ENCODE assay signal across 8 cellular contexts in the genomic region with DNA sequence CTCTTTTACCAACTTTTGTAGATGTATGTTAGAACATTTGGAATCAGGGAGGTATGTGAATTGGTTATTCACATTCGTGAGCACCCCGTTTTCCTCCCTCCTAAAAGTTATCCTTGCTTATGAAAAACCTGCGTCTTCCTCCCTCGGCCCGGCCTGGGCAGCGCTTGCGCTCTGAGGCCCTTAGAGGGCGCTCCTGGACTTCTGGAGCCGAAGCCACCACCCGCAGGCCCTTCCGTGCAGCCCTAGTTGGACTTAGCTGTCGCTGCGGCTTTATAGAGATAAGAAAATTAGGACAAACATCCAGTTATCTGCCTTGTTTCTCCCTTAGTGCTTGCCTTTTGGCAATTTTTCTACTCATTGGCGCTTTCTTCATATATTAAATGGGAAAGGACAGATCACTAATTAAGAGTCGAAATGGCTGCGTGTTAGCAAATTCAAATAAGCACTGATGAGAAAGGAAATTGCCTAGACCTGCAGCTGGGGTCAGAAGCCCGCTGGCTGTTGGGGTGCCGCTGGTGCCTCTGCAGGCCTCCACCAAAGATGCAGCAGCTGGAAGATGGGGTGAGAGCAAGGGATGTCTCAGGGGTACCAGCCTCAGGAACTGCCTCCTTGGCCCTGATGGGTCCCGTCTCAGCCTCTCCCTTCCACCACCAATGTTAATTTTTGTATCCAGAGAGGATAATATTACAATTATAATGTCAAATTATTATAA. TPM values are rescaled to one million over a fixed set of nuclear protein-coding genes. Genes with fewer than 3 reads are reported as not detected.
A peak's percentile ranks its signal among the peaks of the same experiment; 100 is the strongest.
DNase-seq lines count a peak whose midpoint lies in the region; ATAC-seq, FAIRE-seq and TF ChIP-seq lines count a peak whose summit lies in the region.

No MANE protein-coding gene starts in this region.

- H3K36me3 ChIP-seq in A673 (ENCODE audit: insufficient read depth, low read length, poor library complexity, severe bottlenecking): no peaks in the 10 kb centered on the region
- no peaks in the 10 kb centered on the region for H3K36me3 ChIP-seq in lower lobe of right lung

- peak; percentile 97 for TF ChIP-seq CTCF in A673 (conservative IDR thresholded peaks at IDR 0.05; ENCODE audit: low read depth, low read length)
- peak; percentile 93 for TF ChIP-seq CTCF in lower lobe of right lung (IDR thresholded peaks at IDR 0.05)

- ATAC-seq in HG03175 (IDR thresholded peaks at IDR 0.05; ENCODE audit: unreplicated experiment) (peak; percentile 73), lower lobe of right lung (peak; percentile 91 to 92)

- CTCF ChIA-PET in A673 (lab: Charles Lee): interaction anchor here (0.8 to 0.9 kb wide), 2 partner anchors 78 to 80 kb away, joined by 4 to 7 read pairs; no protein-coding TSS in a partner anchor

- H3K4me1 ChIP-seq in A673 (ENCODE audit: insufficient read depth, low read length, poor library complexity, severe bottlenecking) (no peaks in the 10 kb centered on the region), lower lobe of right lung (peaks cover 13% of the 10 kb centered on the region)

- H3K27ac ChIP-seq in A673 (ENCODE audit: low read depth, low read length, poor library complexity, severe bottlenecking): no peak overlapping the region
- no peak overlapping the region for H3K27ac ChIP-seq in lower lobe of right lung

- H3K4me3 ChIP-seq in A673 (ENCODE audit: low read depth, low read length, poor library complexity, severe bottlenecking) (no peak overlapping the region), lower lobe of right lung (no peak overlapping the region)

- H3K27me3 ChIP-seq in A673 (replicated peaks; ENCODE audit: insufficient read depth, low read depth, low read length, poor library complexity) (peaks cover 58% of the 10 kb centered on the region), lower lobe of right lung (ENCODE audit: low read depth) (peaks cover 28% of the 10 kb centered on the region)

- no TSS peak for BruUV-seq in A673 (replicated peaks; lab: Mats Ljungman, UMichigan)

- peak; percentile 79 for FAIRE-seq in GM18507 (lab: Jason Lieb, UNC)

- intact Hi-C loops in A673 (cut with micrococcal nuclease; ENCODE audit: unreplicated experiment) (loop anchor here (1.0 to 5.0 kb wide), 3 partner anchors 289 to 913 kb away; no protein-coding TSS in a partner anchor), lower lobe of right lung (cut with DNase I) (loop anchor here (10.0 kb wide), 1 partner anchor 480 kb away; no protein-coding TSS in a partner anchor)

- POLR2A ChIA-PET in A673 (lab: Charles Lee; ENCODE audit: low non-redundant PET): no interaction called here

- H3K9me3 ChIP-seq in A673 (ENCODE audit: low read depth, low read length, poor library complexity, severe bottlenecking): no peaks in the 10 kb centered on the region
- H3K9me3 ChIP-seq in lower lobe of right lung: no peaks in the 10 kb centered on the region

- peak; percentile 78 for DNase-seq in A673 (ENCODE audit: low spot score)
- DNase-seq in GM18507 (ENCODE audit: extremely low spot score, insufficient read length, low read depth): peak; percentile 45
- DNase-seq in NCI-H526 (lab: John Stamatoyannopoulos, UW): peak; percentile 20 to 84
- DNase-seq in activated CD4-positive, alpha-beta T cell treated with anti-CD3 and anti-CD28 coated beads, Interleukin-2, amount 50 U/mL, for 4 hours: peak; percentile 48 to 60
- peak; percentile 60 for DNase-seq in dedifferentiated amniotic fluid mesenchymal stem cell (ENCODE audit: extremely low spot score)
- DNase-seq in lower lobe of right lung: peak; percentile 84
- DNase-seq in stimulated activated CD8-positive, alpha-beta memory T cell treated with anti-CD3 and anti-CD28 coated beads, Interleukin-15, amount 100 ng/mL, for 1 hour (ENCODE audit: low read depth): peak; percentile 35

RNA-seq across cellular contexts. Expression of a gene that starts 5.2 kb away (rescaled TPM):
- total RNA-seq in A673 (2021) (not detected in 2 replicates), lower lobe of right lung (0.44 TPM)
